ENCODE assay signal across 8 cellular contexts in the genomic region with DNA sequence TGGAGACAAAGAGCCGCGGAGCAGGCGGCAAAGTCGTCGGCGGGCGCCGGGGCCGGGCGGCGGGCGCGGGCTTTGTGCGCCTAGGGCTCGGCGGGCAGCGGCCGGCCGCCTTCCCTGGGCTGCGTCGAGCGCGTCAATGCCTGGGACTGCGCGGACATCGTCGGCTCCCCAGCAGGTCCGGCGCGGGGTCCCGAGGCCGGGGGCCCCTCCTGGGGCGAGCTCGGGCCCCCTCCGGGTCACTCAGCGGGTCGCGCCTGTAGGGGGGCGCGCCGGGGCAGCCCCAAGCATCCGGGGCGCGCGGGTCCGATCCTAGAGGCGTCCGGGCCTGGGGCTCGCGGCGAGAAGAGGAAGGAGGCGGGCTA. TPM values are rescaled to one million over a fixed set of nuclear protein-coding genes. Genes with fewer than 3 reads are reported as not detected.
DNase-seq lines count a peak whose midpoint lies in the region; ATAC-seq and TF ChIP-seq lines count a peak whose summit lies in the region.

No MANE protein-coding gene starts in this region.

- no peak overlapping the region for H3K27ac Mint-ChIP-seq in HFFc6
- H3K27ac Mint-ChIP-seq in brain = peak overlapping the region in 2 of 5 experiments; percentile 98

- H3K4me3 Mint-ChIP-seq in HFFc6 (peak overlapping the region; percentile 97), brain (peak overlapping the region; percentile 93 to 99 (median 98))

- ATAC-seq in HG02885 (IDR thresholded peaks at IDR 0.05; ENCODE audit: poor library complexity, unreplicated experiment) (no peak), GM21515 (IDR thresholded peaks at IDR 0.05; ENCODE audit: unreplicated experiment) (no peak)

- TF ChIP-seq CTCF in HFFc6 (IDR thresholded peaks at IDR 0.05) (no peak; the same call in 1 of the 2 replicates), brain (conservative IDR thresholded peaks at IDR 0.05) (no peak)

- peaks cover 72% of the 10 kb centered on the region for H3K4me1 ChIP-seq in mononuclear cell (ENCODE audit: insufficient read depth, low read length)

- H3K4me3 ChIP-seq in mononuclear cell (ENCODE audit: low read length) = peak overlapping the region; percentile 82

- H3K27me3 ChIP-seq in mononuclear cell (ENCODE audit: insufficient read depth, low read length) = peaks cover 9% of the 10 kb centered on the region

- peaks cover 10% of the 10 kb centered on the region; the same call in 1 of the 2 replicates for H3K36me3 Mint-ChIP-seq in HFFc6 (ENCODE audit: low read depth)
- peaks cover 19% of the 10 kb centered on the region for H3K36me3 Mint-ChIP-seq in brain

- H3K9me3 Mint-ChIP-seq in HFFc6 = no peaks in the 10 kb centered on the region
- H3K9me3 Mint-ChIP-seq in brain = peaks cover 0 to 6% (median 0%) of the 10 kb centered on the region in 5 experiments

- H3K9me3 ChIP-seq in mononuclear cell (ENCODE audit: low read depth, low read length) = no peaks in the 10 kb centered on the region

- DNase-seq in 8988T (peak; percentile 55), HFFc6 (no peak), LoVo (ENCODE audit: low spot score) (no peak), NCI-H1436 (lab: John Stamatoyannopoulos, UW) (no peak)

- peaks cover 48% of the 10 kb centered on the region for H3K4me1 Mint-ChIP-seq in HFFc6 (ENCODE audit: low read depth)
- peaks cover 60% of the 10 kb centered on the region for H3K4me1 Mint-ChIP-seq in brain

- peaks cover 8% of the 10 kb centered on the region for H3K27me3 Mint-ChIP-seq in HFFc6 (ENCODE audit: insufficient read depth)
- peaks cover 20% of the 10 kb centered on the region for H3K27me3 Mint-ChIP-seq in brain

RNA-seq across cellular contexts. Expression of a gene that starts 0.8 kb away (rescaled TPM):
- 10 to 100 TPM in 4 of 6 experiments, 1 to 10 TPM in 2; 6.0 to 17.6 (median 13.8) TPM for total RNA-seq in HFFc6 (2021; fragmentation: NEBNext Ultra II Directional; extraction: Animal tissue kit (Norgen Biotek cat#: 25700))
- 15.7 TPM for polyA plus RNA-seq in brain (ENCODE audit: insufficient read depth, low read depth, low replicate concordance)
- total RNA-seq in mononuclear cell = 196 TPM

Comparison
In these comparisons a context has a peak if more than half of its experiments do, and no peak if none do; other contexts are left out.
1. RNA of a gene that starts 0.8 kb away (total RNA-seq): 196 TPM in mononuclear cell (single experiment); 6.0 to 17.6 TPM in HFFc6; every median in the first group is over 10 times any median in the second.